28 cellular contexts compared by ENCODE assay signal in genomic region chr12:81670759-81671158, GRCh38.
"Had no signal": no experiment of that assay in that cellular context is flagged by ENCODE, and none has a peak within 500 bp of the region (broad histone marks: within the 10 kb centered on the region; RNA-seq: fewer than 3 reads in every experiment).

No MANE protein-coding gene starts in this region.

- H3K36me3 Mint-ChIP-seq: stimulated activated effector memory CD8-positive, alpha-beta T cell treated with anti-CD3 and anti-CD28 coated beads, Interleukin-12 subunit alpha, Interleukin-12 subunit beta, amount 100 ng/mL, for 72 hours; stimulated activated memory B cell treated with anti-CD40 and anti-IgM and Interleukin-4, amounts not matched to agents 10 μg/mL and 1 μg/mL and 100 μg/mL, for 72 hours; stimulated activated naive B cell treated with anti-CD40 and anti-IgM and Interleukin-4, amounts not matched to agents 10 μg/mL and 1 μg/mL and 100 μg/mL, for 72 hours; type B pancreatic cell had no signal

- DNase-seq: stimulated activated CD4-positive, alpha-beta T cell treated with anti-CD3 and anti-CD28 coated beads, Interleukin-2, amount 100 ng/mL, for 48 hours; stimulated activated CD4-positive, alpha-beta T cell treated with anti-CD3 and anti-CD28 coated beads, Interleukin-4, amount 100 ng/mL, for 1 hour; stimulated activated CD4-positive, alpha-beta T cell treated with anti-CD3 and anti-CD28 coated beads, Interleukin-4, amount 100 ng/mL, for 24 hours; stimulated activated CD4-positive, alpha-beta T cell treated with anti-CD3 and anti-CD28 coated beads, Interleukin-4, amount 100 ng/mL, for 4 hours; stimulated activated CD8-positive, alpha-beta memory T cell treated with anti-CD3 and anti-CD28 coated beads, Interleukin-4, amount 100 ng/mL, for 48 hours; stimulated activated naive B cell treated with anti-CD40 and anti-IgM and Interleukin-4, amounts not matched to agents 10 μg/mL and 1 μg/mL and 100 μg/mL, for 72 hours; stimulated activated naive CD4-positive, alpha-beta T cell; stimulated activated naive CD4-positive, alpha-beta T cell treated with Interleukin-2 at 50 U/mL for 16 hours; stimulated activated naive CD8-positive, alpha-beta T cell treated with anti-CD3 and anti-CD28 coated beads, Interleukin-15, amount 100 ng/mL, for 72 hours; stimulated activated naive CD8-positive, alpha-beta T cell treated with anti-CD3 and anti-CD28 coated beads, Interleukin-15, Interleukin-2, amounts not matched to agents 100 U/mL and 50 U/mL, for 24 hours; stomach; substantia nigra; testis; thyroid gland; tibial artery; transverse colon; upper lobe of left lung; upper lobe of right lung; uterus had no signal

- H3K9me3 ChIP-seq: stomach, suprapubic skin, testis, thoracic aorta, thyroid gland, tibial artery, tibial nerve, transverse colon, upper lobe of left lung, upper lobe of right lung, uterus, vagina had no signal

- H3K4me3 Mint-ChIP-seq: stimulated activated effector memory CD8-positive, alpha-beta T cell treated with anti-CD3 and anti-CD28 coated beads, Interleukin-12 subunit alpha, Interleukin-12 subunit beta, amount 100 ng/mL, for 72 hours; stimulated activated memory B cell treated with anti-CD40 and anti-IgM and Interleukin-4, amounts not matched to agents 10 μg/mL and 1 μg/mL and 100 μg/mL, for 72 hours; stimulated activated naive B cell treated with anti-CD40 and anti-IgM and Interleukin-4, amounts not matched to agents 10 μg/mL and 1 μg/mL and 100 μg/mL, for 72 hours; stimulated activated naive CD8-positive, alpha-beta T cell treated with anti-CD3 and anti-CD28 coated beads, Interleukin-15, amount 100 ng/mL, for 72 hours; stimulated activated naive CD8-positive, alpha-beta T cell treated with anti-CD3 and anti-CD28 coated beads, Interleukin-15, Interleukin-2, amounts not matched to agents 100 ng/mL and 50 ng/mL, for 24 hours; type B pancreatic cell had no signal

- H3K27ac ChIP-seq: stomach, suprapubic skin, testis, thoracic aorta, thyroid gland, tibial artery, tibial nerve, transverse colon, upper lobe of left lung, upper lobe of right lung, uterus, vagina had no signal

- H3K36me3 ChIP-seq: stomach, suprapubic skin, thoracic aorta, thyroid gland, tibial artery, tibial nerve, transverse colon, upper lobe of left lung, upper lobe of right lung, uterus, vagina had no signal

- H3K4me1 Mint-ChIP-seq: stimulated activated memory B cell treated with anti-CD40 and anti-IgM and Interleukin-4, amounts not matched to agents 10 μg/mL and 1 μg/mL and 100 μg/mL, for 72 hours; stimulated activated naive B cell treated with anti-CD40 and anti-IgM and Interleukin-4, amounts not matched to agents 10 μg/mL and 1 μg/mL and 100 μg/mL, for 72 hours had no signal

- H3K4me3 ChIP-seq: stomach, suprapubic skin, testis, thoracic aorta, thyroid gland, tibial artery, tibial nerve, transverse colon, upper lobe of left lung, upper lobe of right lung, uterus, vagina had no signal

- ATAC-seq: stimulated activated effector memory CD8-positive, alpha-beta T cell treated with anti-CD3 and anti-CD28 coated beads, Interleukin-12 subunit alpha, Interleukin-12 subunit beta, amount 100 ng/mL, for 72 hours; stimulated activated memory B cell treated with anti-CD40 and anti-IgM and Interleukin-4, amounts not matched to agents 10 μg/mL and 1 μg/mL and 100 μg/mL, for 72 hours; stimulated activated naive B cell treated with anti-CD40 and anti-IgM and Interleukin-4, amounts not matched to agents 10 μg/mL and 1 μg/mL and 100 μg/mL, for 72 hours; stimulated activated naive CD8-positive, alpha-beta T cell treated with anti-CD3 and anti-CD28 coated beads, Interleukin-15, amount 100 ng/mL, for 72 hours; stimulated activated naive CD8-positive, alpha-beta T cell treated with anti-CD3 and anti-CD28 coated beads, Interleukin-15, Interleukin-2, amounts not matched to agents 100 U/mL and 50 U/mL, for 24 hours; upper lobe of right lung had no signal

- FAIRE-seq: urothelium cell line had no signal

- H3K27me3 ChIP-seq: stomach, suprapubic skin, testis, thyroid gland, tibial artery, tibial nerve, transverse colon, upper lobe of left lung, upper lobe of right lung, uterus, vagina had no signal

- H3K9me3 Mint-ChIP-seq: stimulated activated naive CD8-positive, alpha-beta T cell treated with anti-CD3 and anti-CD28 coated beads, Interleukin-15, amount 100 ng/mL, for 72 hours; stimulated activated naive CD8-positive, alpha-beta T cell treated with anti-CD3 and anti-CD28 coated beads, Interleukin-15, Interleukin-2, amounts not matched to agents 100 ng/mL and 50 ng/mL, for 24 hours; type B pancreatic cell had no signal

- H3K4me1 ChIP-seq: stomach, suprapubic skin, testis, thyroid gland, tibial artery, tibial nerve, transverse colon, upper lobe of left lung, upper lobe of right lung, uterus, vagina had no signal

- H3K27me3 Mint-ChIP-seq: stimulated activated memory B cell treated with anti-CD40 and anti-IgM and Interleukin-4, amounts not matched to agents 10 μg/mL and 1 μg/mL and 100 μg/mL, for 72 hours; stimulated activated naive B cell treated with anti-CD40 and anti-IgM and Interleukin-4, amounts not matched to agents 10 μg/mL and 1 μg/mL and 100 μg/mL, for 72 hours; stimulated activated naive CD8-positive, alpha-beta T cell treated with anti-CD3 and anti-CD28 coated beads, Interleukin-15, amount 100 ng/mL, for 72 hours; stimulated activated naive CD8-positive, alpha-beta T cell treated with anti-CD3 and anti-CD28 coated beads, Interleukin-15, Interleukin-2, amounts not matched to agents 100 ng/mL and 50 ng/mL, for 24 hours; type B pancreatic cell had no signal

- H3K27ac Mint-ChIP-seq: stimulated activated effector memory CD8-positive, alpha-beta T cell treated with anti-CD3 and anti-CD28 coated beads, Interleukin-12 subunit alpha, Interleukin-12 subunit beta, amount 100 ng/mL, for 72 hours; stimulated activated memory B cell treated with anti-CD40 and anti-IgM and Interleukin-4, amounts not matched to agents 10 μg/mL and 1 μg/mL and 100 μg/mL, for 72 hours; stimulated activated naive B cell treated with anti-CD40 and anti-IgM and Interleukin-4, amounts not matched to agents 10 μg/mL and 1 μg/mL and 100 μg/mL, for 72 hours; stimulated activated naive CD8-positive, alpha-beta T cell treated with anti-CD3 and anti-CD28 coated beads, Interleukin-15, amount 100 ng/mL, for 72 hours; stimulated activated naive CD8-positive, alpha-beta T cell treated with anti-CD3 and anti-CD28 coated beads, Interleukin-15, Interleukin-2, amounts not matched to agents 100 ng/mL and 50 ng/mL, for 24 hours; type B pancreatic cell had no signal
